ENCODE assay signal across 2 cellular contexts in genomic region chr2:23360571-23361125, GRCh38.
A peak's percentile ranks its signal among the peaks of the same experiment; 100 is the strongest.
TF ChIP-seq lines count a peak whose summit lies in the region.

No MANE protein-coding gene starts in this region.

TF ChIP-seq in A549, 52 proteins besides CTCF, POLR2A, EP300 and RAD21:
- TF ChIP-seq MAX (IDR thresholded peaks at IDR 0.05) (peak; percentile 43; the same call in 1 of the 2 replicates), ESRRA (IDR thresholded peaks at IDR 0.05; ENCODE audit: borderline replicate concordance, low read length) (no peak), BHLHE40 (IDR thresholded peaks at IDR 0.05; ENCODE audit: low read depth, low read length) (no peak), ATOH8 (CRISPR knock-in tag; IDR thresholded peaks at IDR 0.05; ENCODE audit: low read depth) (no peak), KDM1A (IDR thresholded peaks at IDR 0.05; ENCODE audit: low read depth) (no peak), USF2 (IDR thresholded peaks at IDR 0.05) (0 out of 2 replicates have a peak, but pooled peaks have one; percentile 11), E2F6 (IDR thresholded peaks at IDR 0.05; ENCODE audit: borderline replicate concordance, low read depth) (peak; percentile 41; the same call in 1 of the 2 replicates), KDM5A (IDR thresholded peaks at IDR 0.05) (no peak), MAZ (IDR thresholded peaks at IDR 0.05; ENCODE audit: borderline replicate concordance, low read depth, low read length) (no peak), FOXS1 (CRISPR knock-in tag; IDR thresholded peaks at IDR 0.05) (no peak)
TF ChIP-seq in A549: peak in this region for 3.

TF ChIP-seq in HepG2, 621 proteins besides CTCF, POLR2A, EP300 and RAD21 (continues in another document):
- TF ChIP-seq ZFAT (CRISPR knock-in tag; conservative IDR thresholded peaks at IDR 0.05) (0 out of 2 replicates have a peak, but pooled peaks have one; percentile 52), CEBPB (IDR thresholded peaks at IDR 0.05; ENCODE audit: borderline replicate concordance, low read depth, low read length) (peak; percentile 54; the same call in 1 of the 2 replicates), ZBED4 (CRISPR knock-in tag; IDR thresholded peaks at IDR 0.05; ENCODE audit: borderline replicate concordance) (peak; percentile 36; the same call in 1 of the 2 replicates), MXD1 (CRISPR knock-in tag; IDR thresholded peaks at IDR 0.05) (no peak), ZNF251 (CRISPR knock-in tag; IDR thresholded peaks at IDR 0.05) (no peak), ZNF547 (CRISPR knock-in tag; IDR thresholded peaks at IDR 0.05) (no peak), ZNF282 (IDR thresholded peaks at IDR 0.05; ENCODE audit: partially characterized antibody) (no peak), CENPBD1 (CRISPR knock-in tag; IDR thresholded peaks at IDR 0.05; ENCODE audit: borderline replicate concordance, low read depth) (no peak), SRSF1 (optimal IDR thresholded peaks at IDR 0.05; ENCODE audit: low read depth, low read length) (no peak), GPN1 (CRISPR knock-in tag; IDR thresholded peaks at IDR 0.05; ENCODE audit: borderline replicate concordance) (no peak), SMARCC2 (IDR thresholded peaks at IDR 0.05) (no peak), ZNF468 (CRISPR knock-in tag; IDR thresholded peaks at IDR 0.05) (no peak), SETDB1 (CRISPR knock-in tag; IDR thresholded peaks at IDR 0.05; ENCODE audit: borderline replicate concordance) (no peak), EHMT2 (IDR thresholded peaks at IDR 0.05; ENCODE audit: borderline replicate concordance, low read depth, low read length) (no peak), ZBTB44 (CRISPR knock-in tag; IDR thresholded peaks at IDR 0.05) (0 out of 2 replicates have a peak, but pooled peaks have one; percentile 21), SATB2 (CRISPR knock-in tag; IDR thresholded peaks at IDR 0.05) (0 out of 2 replicates have a peak, but pooled peaks have one; percentile 82), RNF2 (conservative IDR thresholded peaks at IDR 0.05; ENCODE audit: low read depth) (peak; percentile 38; the same call in 1 of the 2 replicates), DR1 (CRISPR knock-in tag; IDR thresholded peaks at IDR 0.05) (no peak), ZNF275 (CRISPR knock-in tag; IDR thresholded peaks at IDR 0.05; ENCODE audit: borderline replicate concordance) (no peak), PITX1 (CRISPR knock-in tag; IDR thresholded peaks at IDR 0.05) (no peak), GLMP (CRISPR knock-in tag; IDR thresholded peaks at IDR 0.05; ENCODE audit: borderline replicate concordance) (no peak), E2F5 (CRISPR knock-in tag; conservative IDR thresholded peaks at IDR 0.05) (no peak), RFXANK (CRISPR knock-in tag; IDR thresholded peaks at IDR 0.05) (no peak), TOE1 (CRISPR knock-in tag; IDR thresholded peaks at IDR 0.05) (no peak), XBP1 (CRISPR knock-in tag; IDR thresholded peaks at IDR 0.05) (no peak), ZNF609 (CRISPR knock-in tag; IDR thresholded peaks at IDR 0.05; ENCODE audit: borderline replicate concordance) (no peak), ZNF446 (CRISPR knock-in tag; IDR thresholded peaks at IDR 0.05) (0 out of 2 replicates have a peak, but pooled peaks have one; percentile 35), ZNF709 (CRISPR knock-in tag; IDR thresholded peaks at IDR 0.05) (0 out of 2 replicates have a peak, but pooled peaks have one; percentile 47), ZNF598 (CRISPR knock-in tag; IDR thresholded peaks at IDR 0.05; ENCODE audit: borderline replicate concordance) (no peak), TERF1 (CRISPR knock-in tag; IDR thresholded peaks at IDR 0.05) (no peak), NFKB2 (CRISPR knock-in tag; IDR thresholded peaks at IDR 0.05; ENCODE audit: borderline replicate concordance) (peak; percentile 68; the same call in 1 of the 2 replicates), THAP9 (CRISPR knock-in tag; IDR thresholded peaks at IDR 0.05; ENCODE audit: borderline replicate concordance) (no peak), TSC22D2 (CRISPR knock-in tag; IDR thresholded peaks at IDR 0.05; ENCODE audit: borderline replicate concordance) (0 out of 2 replicates have a peak, but pooled peaks have one; percentile 51), KDM4B (CRISPR knock-in tag; IDR thresholded peaks at IDR 0.05) (no peak), PRMT3 (CRISPR knock-in tag; IDR thresholded peaks at IDR 0.05; ENCODE audit: borderline replicate concordance, low read depth) (no peak), KLF12 (CRISPR knock-in tag; IDR thresholded peaks at IDR 0.05; ENCODE audit: borderline replicate concordance) (no peak)
